Comparison of ENCODE assay signal across 8 cellular contexts in the genomic region with DNA sequence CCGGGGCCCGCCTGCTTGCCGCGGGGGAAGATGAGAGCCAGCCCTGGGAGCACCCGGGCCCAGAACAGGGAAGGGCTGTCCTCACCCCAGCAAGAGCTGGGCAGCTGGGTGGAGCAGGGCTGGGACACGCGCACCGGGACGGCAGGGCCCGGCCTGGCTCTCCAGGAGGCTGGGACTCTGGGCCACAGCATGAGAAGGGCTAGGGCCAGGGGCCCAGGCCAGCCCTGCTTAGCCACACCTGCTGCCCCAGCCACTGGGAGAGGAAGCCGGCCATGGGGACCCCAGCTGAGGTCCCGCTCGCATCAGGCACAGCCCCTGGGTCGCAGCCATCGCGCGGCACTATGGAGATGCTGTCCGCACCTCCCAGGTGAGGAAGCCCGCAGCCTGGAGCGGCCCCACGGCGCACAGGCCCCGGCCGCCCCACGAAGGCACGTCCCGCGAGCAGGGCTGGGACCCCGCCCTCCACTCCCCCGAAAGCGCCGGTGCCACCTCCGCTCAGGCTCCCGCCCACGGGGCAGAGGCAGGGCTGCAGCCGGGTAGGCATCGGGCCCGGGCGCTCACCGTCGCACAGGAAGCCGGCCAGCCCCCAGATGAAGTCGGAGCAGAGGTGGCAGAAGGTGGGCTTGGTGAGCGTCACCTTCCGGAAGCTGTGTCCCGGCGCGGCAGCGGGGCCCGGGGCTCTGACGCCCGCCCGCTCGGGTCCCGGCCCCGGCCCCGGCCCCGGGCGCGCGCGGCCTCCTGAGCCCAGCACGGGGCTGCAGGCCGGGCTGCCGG.
DNase-seq lines count a peak whose midpoint lies in the region; ATAC-seq and TF ChIP-seq lines count a peak whose summit lies in the region.

No MANE protein-coding gene starts in this region.

- no peak for TF ChIP-seq POLR2A in GM18505 (IDR thresholded peaks at IDR 0.05; ENCODE audit: borderline replicate concordance, extremely low read depth, insufficient read depth, insufficient read length)

- peak; percentile 47 for ATAC-seq in GM18505 (IDR thresholded peaks at IDR 0.05; ENCODE audit: unreplicated experiment)
- peak; percentile 44 for ATAC-seq in HG02885 (IDR thresholded peaks at IDR 0.05; ENCODE audit: poor library complexity, unreplicated experiment)

- DNase-seq in T-helper 1 cell, result peak; percentile 33 to 59 (median 45)
- DNase-seq in astrocyte of the hippocampus (ENCODE audit: low read depth, low spot score), result peak; percentile 56
- peak; percentile 41 for DNase-seq in kidney tubule cell (ENCODE audit: low spot score)
- DNase-seq in stimulated activated CD4-positive, alpha-beta T cell treated with anti-CD3 and anti-CD28 coated beads, Interleukin-4, amount 100 ng/mL, for 48 hours (ENCODE audit: low read depth in 2 of 2), result peak; percentile 20 to 28
- DNase-seq in pons (ENCODE audit: low spot score), result no peak
- DNase-seq in medulla oblongata (ENCODE audit: extremely low spot score), result no peak

Comparison
In these comparisons a context has a peak if more than half of its experiments do, and no peak if none do; other contexts are left out.
1. DNase-seq: peak in T-helper 1 cell (5 of 5), astrocyte of the hippocampus (single experiment), kidney tubule cell (single experiment) and stimulated activated CD4-positive, alpha-beta T cell treated with anti-CD3 and anti-CD28 coated beads, Interleukin-4, amount 100 ng/mL, for 48 hours (2 of 2); none in pons (single experiment) and medulla oblongata (single experiment).